Comparison of ENCODE assay signal across 9 cellular contexts in genomic region chr1:209650454-209650853, GRCh38. TPM values are rescaled to one million over a fixed set of nuclear protein-coding genes. Genes with fewer than 3 reads are reported as not detected.
DNase-seq lines count a peak whose midpoint lies in the region; ATAC-seq, FAIRE-seq and TF ChIP-seq lines count a peak whose summit lies in the region.
"Had no signal": no experiment of that assay in that cellular context is flagged by ENCODE, and none has a peak within 500 bp of the region (broad histone marks: within the 10 kb centered on the region; RNA-seq: fewer than 3 reads in every experiment).

No MANE protein-coding gene starts in this region.

- no peaks in the 10 kb centered on the region for H3K9me3 Mint-ChIP-seq in T-helper 2 cell treated with Interferon-gamma antibody and Interleukin-4, amounts not matched to agents 5 μg/mL and 100 μg/mL, for 36 hours
- H3K9me3 Mint-ChIP-seq in activated naive CD4-positive, alpha-beta T cell treated with anti-CD3 and anti-CD28 coated beads, Interleukin-2, amount 50 U/mL, for 72 hours: no peaks in the 10 kb centered on the region

- peaks cover 48% of the 10 kb centered on the region for H3K4me1 ChIP-seq in RWPE2 (ENCODE audit: insufficient read depth, poor library complexity, severe bottlenecking)
- H3K4me1 ChIP-seq in endothelial cell of umbilical vein (ENCODE audit: control insufficient read depth, extremely low read depth, insufficient read depth, low read length): peaks cover 27% of the 10 kb centered on the region
- peaks cover 75% of the 10 kb centered on the region for H3K4me1 ChIP-seq in suprapubic skin

- dilution Hi-C loops in endothelial cell of umbilical vein (cut with MboI; ENCODE audit: extremely low pct_ligation_motif_present, low sequenced_read_pairs): no loop called here

- no TSS peak for BruUV-seq in endothelial cell of umbilical vein (replicated peaks; lab: Mats Ljungman, UMichigan)

- no peaks in the 10 kb centered on the region for H3K9me1 ChIP-seq in endothelial cell of umbilical vein (replicated peaks; ENCODE audit: control insufficient read depth, extremely low read depth, insufficient read depth, low read length)

- no peaks in the 10 kb centered on the region for H3K9me3 ChIP-seq in RWPE2 (ENCODE audit: severe bottlenecking)
- no peaks in the 10 kb centered on the region for H3K9me3 ChIP-seq in endothelial cell of umbilical vein (replicated peaks; ENCODE audit: control insufficient read depth, insufficient read depth, low read length)
- no peaks in the 10 kb centered on the region for H3K9me3 ChIP-seq in suprapubic skin

- TF ChIP-seq CTCF in RWPE2 (IDR thresholded peaks at IDR 0.05; ENCODE audit: poor library complexity, severe bottlenecking) (no peak), endothelial cell of umbilical vein (IDR thresholded peaks at IDR 0.05; ENCODE audit: extremely low read depth in 1 of 2, insufficient read depth in 1 of 2, low read depth in 1 of 2, low read length in 2 of 2) (no peak), suprapubic skin (IDR thresholded peaks at IDR 0.05) (no peak)

- CTCF ChIA-PET in endothelial cell of umbilical vein (lab: Charles Lee): interaction anchor here (1.2 to 2.0 kb wide), 5 partner anchors 11 to 85 kb away, joined by 3 to 15 read pairs (median 4); no protein-coding TSS in a partner anchor

- peak; percentile 75 for FAIRE-seq in endothelial cell of umbilical vein (lab: Jason Lieb, UNC)

- H3K9ac ChIP-seq in endothelial cell of umbilical vein (replicated peaks; ENCODE audit: extremely low read depth, insufficient read depth, low read length): no peak overlapping the region

- no peak for TF ChIP-seq POLR2A in endothelial cell of umbilical vein (IDR thresholded peaks at IDR 0.05; ENCODE audit: low read depth, low read length)
- no peak for TF ChIP-seq POLR2A in suprapubic skin (IDR thresholded peaks at IDR 0.05)

- TF ChIP-seq EP300 in suprapubic skin (IDR thresholded peaks at IDR 0.05): no peak

- peak overlapping the region; percentile 54 for H3K27ac Mint-ChIP-seq in T-helper 2 cell treated with Interferon-gamma antibody and Interleukin-4, amounts not matched to agents 5 μg/mL and 100 μg/mL, for 36 hours
- no peak overlapping the region for H3K27ac Mint-ChIP-seq in activated naive CD4-positive, alpha-beta T cell treated with anti-CD3 and anti-CD28 coated beads, Interleukin-2, amount 50 U/mL, for 72 hours

- H3K4me3 Mint-ChIP-seq in T-helper 2 cell treated with Interferon-gamma antibody and Interleukin-4, amounts not matched to agents 5 μg/mL and 100 μg/mL, for 36 hours: peak overlapping the region; percentile 21

- intact Hi-C loops in endothelial cell of umbilical vein (cut with micrococcal nuclease): loop anchor here (2.0 kb wide), 1 partner anchor 96 kb away; no protein-coding TSS in a partner anchor

- DNase-seq in T-helper 2 cell treated with Interferon-gamma antibody and Interleukin-4, amounts not matched to agents 5 μg/mL and 100 μg/mL, for 36 hours (ENCODE audit: low spot score): no peak
- DNase-seq in T-helper 2 cell: no peak
- no peak for DNase-seq in RWPE2 (ENCODE audit: low spot score)
- no peak for DNase-seq in endothelial cell of umbilical vein (ENCODE audit: low read depth, low spot score)
- DNase-seq in suprapubic skin (ENCODE audit: low spot score in 2 of 2): no peak
- DNase-seq in activated naive CD4-positive, alpha-beta T cell treated with anti-CD3 and anti-CD28 coated beads, Interleukin-2, amount 50 U/mL, for 72 hours (ENCODE audit: low spot score in 2 of 2): no peak
- DNase-seq in activated CD8-positive, alpha-beta memory T cell treated with anti-CD3 and anti-CD28 coated beads for 24 hours: no peak
- DNase-seq: NCI-H2029 had no signal

- no peaks in the 10 kb centered on the region for H3K36me3 Mint-ChIP-seq in T-helper 2 cell treated with Interferon-gamma antibody and Interleukin-4, amounts not matched to agents 5 μg/mL and 100 μg/mL, for 36 hours (ENCODE audit: low read depth)
- H3K36me3 Mint-ChIP-seq in activated naive CD4-positive, alpha-beta T cell treated with anti-CD3 and anti-CD28 coated beads, Interleukin-2, amount 50 U/mL, for 72 hours: no peaks in the 10 kb centered on the region

- H3K4me3 ChIP-seq in RWPE2 (ENCODE audit: severe bottlenecking) (peak overlapping the region; percentile 58), endothelial cell of umbilical vein (replicated peaks in 1 of 3; ENCODE audit: insufficient read depth in 1 of 3, low read depth in 1 of 3, low read length in 3 of 3) (no peak overlapping the region), suprapubic skin (peak overlapping the region; percentile 27)

- peaks cover 55% of the 10 kb centered on the region for H3K36me3 ChIP-seq in RWPE2 (ENCODE audit: low read depth)
- H3K36me3 ChIP-seq in endothelial cell of umbilical vein (ENCODE audit: control insufficient read depth in 2 of 2, extremely low read depth in 1 of 2, insufficient read depth in 2 of 2, low read length in 2 of 2): no peaks in the 10 kb centered on the region
- no peaks in the 10 kb centered on the region for H3K36me3 ChIP-seq in suprapubic skin

- H2AFZ ChIP-seq in endothelial cell of umbilical vein (ENCODE audit: low read depth, low read length): no peak overlapping the region

- no peak for ATAC-seq in RWPE2 (ENCODE audit: low read depth)
- ATAC-seq in GM21723 (IDR thresholded peaks at IDR 0.05; ENCODE audit: unreplicated experiment): no peak
- ATAC-seq in activated naive CD4-positive, alpha-beta T cell treated with anti-CD3 and anti-CD28 coated beads, Interleukin-2, amount 50 U/mL, for 72 hours: no peak

- H4K20me1 ChIP-seq in endothelial cell of umbilical vein (replicated peaks; ENCODE audit: control insufficient read depth, extremely low read depth, insufficient read depth, low read length): no peaks in the 10 kb centered on the region

- H3K27ac ChIP-seq in RWPE2 (ENCODE audit: poor library complexity, severe bottlenecking): peak overlapping the region; percentile 94
- peak overlapping the region; percentile 60 for H3K27ac ChIP-seq in endothelial cell of umbilical vein (ENCODE audit: insufficient read depth, low read depth, low read length)
- no peak overlapping the region for H3K27ac ChIP-seq in suprapubic skin

- POLR2A ChIA-PET in endothelial cell of umbilical vein (lab: Charles Lee): no interaction called here

- no peaks in the 10 kb centered on the region for H3K79me2 ChIP-seq in endothelial cell of umbilical vein (ENCODE audit: control insufficient read depth, insufficient read depth, low read length)

- H3K27me3 ChIP-seq in RWPE2 (ENCODE audit: insufficient read depth, poor library complexity, severe bottlenecking) (no peaks in the 10 kb centered on the region), endothelial cell of umbilical vein (ENCODE audit: control insufficient read depth in 2 of 2, insufficient read depth in 2 of 2, low read length in 2 of 2) (no peaks in the 10 kb centered on the region), suprapubic skin (no peaks in the 10 kb centered on the region)

- no peaks in the 10 kb centered on the region for H3K27me3 Mint-ChIP-seq in T-helper 2 cell treated with Interferon-gamma antibody and Interleukin-4, amounts not matched to agents 5 μg/mL and 100 μg/mL, for 36 hours (ENCODE audit: low read depth)

- WGBS in suprapubic skin: 31% methylated on average over 1 of the region's 1 CpG

- H3K4me1 Mint-ChIP-seq in T-helper 2 cell treated with Interferon-gamma antibody and Interleukin-4, amounts not matched to agents 5 μg/mL and 100 μg/mL, for 36 hours (ENCODE audit: low read depth): peaks cover 19% of the 10 kb centered on the region

- H3K4me2 ChIP-seq in endothelial cell of umbilical vein (ENCODE audit: insufficient read depth, low read length): peak overlapping the region; percentile 10

RNA-seq across cellular contexts. Expression of gene LAMB3, which starts 1.8 kb away (rescaled TPM):
- 0.72 and 3.1 TPM in 2 replicates for total RNA-seq in endothelial cell of umbilical vein
- 1.3 and 2.6 TPM in 2 replicates for polyA plus RNA-seq in endothelial cell of umbilical vein
- 2.2 and 2.7 TPM in 2 replicates for polyA plus RNA-seq in endothelial cell of umbilical vein (2011; cell fraction: cytosol; rRNA removed)
- polyA plus RNA-seq in endothelial cell of umbilical vein (2011; cell fraction: nucleus; rRNA removed): 4.4 and 7.0 TPM in 2 replicates
- 6.0 and 9.7 TPM in 2 replicates for polyA plus RNA-seq in endothelial cell of umbilical vein (2012)
- polyA minus RNA-seq in endothelial cell of umbilical vein: 2.5 and 2.7 TPM in 2 replicates
- polyA minus RNA-seq in endothelial cell of umbilical vein (2011; cell fraction: cytosol; rRNA and poly(A)+ RNA removed): 52.4 TPM
- polyA minus RNA-seq in endothelial cell of umbilical vein (2011; cell fraction: nucleus; rRNA and poly(A)+ RNA removed): 2.8 and 3.2 TPM in 2 replicates
- 100 to 1,000 TPM in 2 of 4 donors, 10 to 100 TPM in 2; 74.2 to 165 (median 127) TPM for total RNA-seq in suprapubic skin
- total RNA-seq in activated naive CD4-positive, alpha-beta T cell treated with anti-CD3 and anti-CD28 coated beads, Interleukin-2, amount 50 U/mL, for 72 hours: 10 to 100 TPM in 1 of 2 donors, 1 to 10 TPM in 1; 1.6 to 11.7 TPM

RNA-seq across cellular contexts. Expression of gene G0S2, which starts 24.8 kb away (rescaled TPM):
- 1.9 TPM in 1 of 2 replicates, not detected in the other for total RNA-seq in endothelial cell of umbilical vein
- 0.22 and 0.91 TPM in 2 replicates for polyA plus RNA-seq in endothelial cell of umbilical vein
- polyA plus RNA-seq in endothelial cell of umbilical vein (2011; cell fraction: cytosol; rRNA removed): 1.5 and 1.8 TPM in 2 replicates
- 0.35 and 0.93 TPM in 2 replicates for polyA plus RNA-seq in endothelial cell of umbilical vein (2011; cell fraction: nucleus; rRNA removed)
- polyA plus RNA-seq in endothelial cell of umbilical vein (2012): 5.7 and 21.7 TPM in 2 replicates
- not detected in 2 replicates for polyA minus RNA-seq in endothelial cell of umbilical vein
- not detected for polyA minus RNA-seq in endothelial cell of umbilical vein (2011; cell fraction: cytosol; rRNA and poly(A)+ RNA removed)
- polyA minus RNA-seq in endothelial cell of umbilical vein (2011; cell fraction: nucleus; rRNA and poly(A)+ RNA removed): 0.53 TPM in 1 of 2 replicates, not detected in the other
- total RNA-seq in suprapubic skin: 10 to 100 TPM; 15.9 to 51.8 (median 31.8) TPM
- 10 to 100 TPM in 1 of 2 donors, 1 to 10 TPM in 1; 1.4 to 40.7 TPM for total RNA-seq in activated naive CD4-positive, alpha-beta T cell treated with anti-CD3 and anti-CD28 coated beads, Interleukin-2, amount 50 U/mL, for 72 hours

RNA-seq across cellular contexts. Expression of gene HSD11B1, which starts 54.2 kb away (rescaled TPM):
- total RNA-seq in endothelial cell of umbilical vein (not detected in 2 replicates), suprapubic skin (10 to 100 TPM; 26.2 to 88.5 (median 52.0) TPM)
- not detected in 2 replicates for polyA plus RNA-seq in endothelial cell of umbilical vein
- polyA plus RNA-seq in endothelial cell of umbilical vein (2011; cell fraction: cytosol; rRNA removed): not detected in 2 replicates
- not detected in 2 replicates for polyA plus RNA-seq in endothelial cell of umbilical vein (2011; cell fraction: nucleus; rRNA removed)
- 0.13 TPM in 1 of 2 replicates, not detected in the other for polyA plus RNA-seq in endothelial cell of umbilical vein (2012)
- not detected in 2 replicates for polyA minus RNA-seq in endothelial cell of umbilical vein
- polyA minus RNA-seq in endothelial cell of umbilical vein (2011; cell fraction: cytosol; rRNA and poly(A)+ RNA removed): not detected
- polyA minus RNA-seq in endothelial cell of umbilical vein (2011; cell fraction: nucleus; rRNA and poly(A)+ RNA removed): not detected in 2 replicates
- 1 to 10 TPM in 1 of 2 donors, under 1 TPM in 1; 0.75 to 5.2 TPM for total RNA-seq in activated naive CD4-positive, alpha-beta T cell treated with anti-CD3 and anti-CD28 coated beads, Interleukin-2, amount 50 U/mL, for 72 hours

Comparison
In these comparisons a context has a peak if more than half of its experiments do, and no peak if none do; other contexts are left out.
1. H3K4me3 ChIP-seq: peak in RWPE2 (single experiment) and suprapubic skin (single experiment); none in endothelial cell of umbilical vein (0 of 3).
2. RNA of gene LAMB3, which starts 1.8 kb away (total RNA-seq): 74.2 to 165 TPM in suprapubic skin; 1.6 to 11.7 TPM in activated naive CD4-positive, alpha-beta T cell treated with anti-CD3 and anti-CD28 coated beads, Interleukin-2, amount 50 U/mL, for 72 hours and 0.72 to 3.1 TPM in endothelial cell of umbilical vein; every median in the first group is over 4 times any median in the second.
3. RNA of gene HSD11B1, which starts 54.2 kb away (total RNA-seq): 26.2 to 88.5 TPM in suprapubic skin; 0.75 to 5.2 TPM in activated naive CD4-positive, alpha-beta T cell treated with anti-CD3 and anti-CD28 coated beads, Interleukin-2, amount 50 U/mL, for 72 hours and not detected in endothelial cell of umbilical vein; every median in the first group is over 4 times any median in the second.